8 cellular contexts compared by ENCODE assay signal in genomic region chr16:72664122-72664479, GRCh38.
A peak's percentile ranks its signal among the peaks of the same experiment; 100 is the strongest.
DNase-seq lines count a peak whose midpoint lies in the region; ATAC-seq and TF ChIP-seq lines count a peak whose summit lies in the region.

No MANE protein-coding gene starts in this region.

- CTCF ChIA-PET in AG04450 (lab: Charles Lee) = interaction anchor here (1.1 to 2.7 kb wide), 6 partner anchors 19 to 1293 kb away, joined by 3 to 14 read pairs (median 4); no protein-coding TSS in a partner anchor

- peaks cover 35% of the 10 kb centered on the region; the same call in 1 of the 2 replicates for H3K79me2 ChIP-seq in KMS-11 (ENCODE audit: insufficient read depth, low read depth)

- no peaks in the 10 kb centered on the region; the same call in 1 of the 2 replicates for H3K9me3 ChIP-seq in AG04450 (ENCODE audit: control insufficient read depth, insufficient read depth, low read length)

- H3K4me2 ChIP-seq in KMS-11 = peak overlapping the region; percentile 89

- H3K27ac ChIP-seq in AG04450 (ENCODE audit: low read depth, low read length) (no peak overlapping the region), KMS-11 (peak overlapping the region; percentile 80)

- peaks cover 51% of the 10 kb centered on the region for H3K4me1 ChIP-seq in KMS-11 (ENCODE audit: low read depth, poor library complexity, severe bottlenecking)

- H3K27me3 ChIP-seq in AG04450 (ENCODE audit: control insufficient read depth, insufficient read depth, low read length) (no peaks in the 10 kb centered on the region), KMS-11 (ENCODE audit: insufficient read depth, low read depth) (no peaks in the 10 kb centered on the region)

- no peaks in the 10 kb centered on the region for H3K36me3 ChIP-seq in KMS-11 (ENCODE audit: insufficient read depth)

- peak overlapping the region; percentile 81 for H3K9ac ChIP-seq in KMS-11

- ATAC-seq in HG03159 (IDR thresholded peaks at IDR 0.05; ENCODE audit: unreplicated experiment) = no peak
- ATAC-seq in HG02798 (IDR thresholded peaks at IDR 0.05; ENCODE audit: poor library complexity, unreplicated experiment) = no peak
- no peak for ATAC-seq in HG02571 (IDR thresholded peaks at IDR 0.05; ENCODE audit: unreplicated experiment)

- peak overlapping the region; percentile 75 for H2AFZ ChIP-seq in KMS-11 (ENCODE audit: low read depth)

- TF ChIP-seq CTCF in AG04450 (IDR thresholded peaks at IDR 0.05; ENCODE audit: low read depth, low read length) (no peak), KMS-11 (conservative IDR thresholded peaks at IDR 0.05; ENCODE audit: low read depth, low read length) (no peak), cardiac fibroblast (IDR thresholded peaks at IDR 0.05; ENCODE audit: low read depth, low read length) (no peak)

- DNase-seq in AG04450 (ENCODE audit: low read depth, low spot score) (no peak), cardiac fibroblast (ENCODE audit: low read depth in 2 of 2) (no peak), myocyte (ENCODE audit: low read depth) (peak; percentile 3), NCI-H2107 (lab: John Stamatoyannopoulos, UW) (no peak)

- POLR2A ChIA-PET in AG04450 (lab: Yijun Ruan, JAX) = no interaction called here

- H3K4me3 ChIP-seq in AG04450 (ENCODE audit: low read depth, low read length) (peak overlapping the region; percentile 88), KMS-11 (IDR thresholded peaks at IDR 0.05; ENCODE audit: insufficient read depth, low read depth, low read length) (no peak overlapping the region), cardiac fibroblast (replicated peaks in 1 of 2; ENCODE audit: low read depth in 2 of 2, low read length in 2 of 2) (peak overlapping the region; percentile 74 to 96)

- H4K20me1 ChIP-seq in KMS-11 (ENCODE audit: insufficient read depth) = no peaks in the 10 kb centered on the region
